22 cellular contexts compared by ENCODE assay signal in the genomic region with DNA sequence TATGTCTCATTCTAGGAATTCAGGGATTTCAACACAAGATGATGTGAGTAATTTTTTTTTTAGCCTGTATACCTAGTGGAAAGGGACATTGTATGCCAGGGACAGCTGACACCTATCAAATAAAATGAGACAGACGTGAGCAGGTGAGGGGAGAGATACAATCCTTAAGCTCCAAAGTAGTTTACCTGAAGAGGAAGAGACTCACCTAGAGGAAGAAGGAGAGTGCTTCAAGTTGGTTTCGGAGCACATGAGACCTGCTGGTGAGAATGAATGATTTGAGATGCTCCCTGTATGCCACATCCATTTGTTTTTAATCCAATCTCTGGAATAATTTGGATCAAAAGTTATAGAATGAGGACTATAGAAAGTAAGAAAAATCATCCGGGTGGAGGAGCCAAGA.
DNase-seq lines count a peak whose midpoint lies in the region; ATAC-seq and TF ChIP-seq lines count a peak whose summit lies in the region.
"Had no signal": no experiment of that assay in that cellular context is flagged by ENCODE, and none has a peak within 500 bp of the region (broad histone marks: within the 10 kb centered on the region; RNA-seq: fewer than 3 reads in every experiment).

No MANE protein-coding gene starts in this region.

- CTCF ChIA-PET in SK-N-SH (lab: Yijun Ruan, JAX) = no interaction called here

- no peak for TF ChIP-seq EP300 in SK-N-SH (IDR thresholded peaks at IDR 0.05; ENCODE audit: borderline replicate concordance in 1 of 2, low read depth in 1 of 2, low read length in 1 of 2)

- H3K9me2 ChIP-seq in SK-N-SH = no peaks in the 10 kb centered on the region

- H3K4me1 Mint-ChIP-seq in nephron progenitor cell = no peaks in the 10 kb centered on the region
- H3K4me1 Mint-ChIP-seq: CD14-positive monocyte, naive B cell had no signal

- H3K9me3 Mint-ChIP-seq in nephron progenitor cell = peaks cover 8% of the 10 kb centered on the region

- H3K4me3 ChIP-seq in HUES48 (ENCODE audit: low read depth, low read length) (peak overlapping the region; percentile 81), ectodermal cell (ENCODE audit: insufficient read depth, low read depth, low read length) (peak overlapping the region; percentile 44), upper lobe of right lung (no peak overlapping the region), SK-N-SH (ENCODE audit: low read depth in 2 of 2, low read length in 1 of 2) (no peak overlapping the region)
- H3K4me3 ChIP-seq: body of pancreas, gastrocnemius medialis, lung had no signal

- POLR2A ChIA-PET in SK-N-SH (lab: Yijun Ruan, JAX) = no interaction called here

- DNase-seq in nephron progenitor cell (no peak), upper lobe of right lung (no peak), LoVo (ENCODE audit: low spot score) (no peak), SK-N-SH (no peak)
- DNase-seq: activated CD8-positive, alpha-beta T cell treated with anti-CD3 and anti-CD28 coated beads for 36 hours; activated T-cell treated with anti-CD3 and anti-CD28 coated beads, Interleukin-2, amount 50 U/mL, for 48 hours; body of pancreas; DMS 273 treated with DMSO at 0.1 percent for 48 hours; gastrocnemius medialis; naive B cell; NCI-H1930; small intestine; stimulated activated CD8-positive, alpha-beta memory T cell treated with anti-CD3 and anti-CD28 coated beads, Interleukin-4, amount 100 ng/mL, for 48 hours; T-helper 1 cell had no signal

- H4K20me1 ChIP-seq in SK-N-SH (ENCODE audit: insufficient read depth) = no peaks in the 10 kb centered on the region

- 75 to 76% methylated on average over 3 of the region's 3 CpGs for WGBS in ectodermal cell, 2 experiments
- 12% methylated on average over 3 of the region's 3 CpGs for whole genome bisulfite sequencing in SK-N-SH (ENCODE audit: low lambda C conversion rate)

- no peaks in the 10 kb centered on the region for H3K79me2 ChIP-seq in SK-N-SH (ENCODE audit: insufficient read depth)

- H3K9me3 ChIP-seq in HUES48 (ENCODE audit: control insufficient read depth, insufficient read depth, low read length) (no peaks in the 10 kb centered on the region), ectodermal cell (ENCODE audit: control insufficient read depth, low read length) (no peaks in the 10 kb centered on the region), upper lobe of right lung (no peaks in the 10 kb centered on the region), SK-N-SH (no peaks in the 10 kb centered on the region)
- H3K9me3 ChIP-seq: body of pancreas, gastrocnemius medialis had no signal

- H3K27ac ChIP-seq in C4-2B (peak overlapping the region; percentile 74), HUES48 (ENCODE audit: low read depth, low read length) (no peak overlapping the region), ectodermal cell (ENCODE audit: insufficient read depth, low read depth, low read length, poor library complexity, severe bottlenecking) (no peak overlapping the region), upper lobe of right lung (no peak overlapping the region), SK-N-SH (ENCODE audit: low read depth in 2 of 2, low read length in 1 of 2) (no peak overlapping the region)
- H3K27ac ChIP-seq: body of pancreas, gastrocnemius medialis had no signal

- H3K4me3 Mint-ChIP-seq in nephron progenitor cell = peak overlapping the region; percentile 74
- H3K4me3 Mint-ChIP-seq: activated CD8-positive, alpha-beta T cell treated with anti-CD3 and anti-CD28 coated beads for 36 hours; CD14-positive monocyte; dendritic cell treated with granulocyte-macrophage colony-stimulating factor and Interleukin-4, amounts not matched to agents 40 ng/mL and 50 ng/mL, for 4 days had no signal

- H3K36me3 Mint-ChIP-seq in nephron progenitor cell (ENCODE audit: low read depth) = no peaks in the 10 kb centered on the region
- H3K36me3 Mint-ChIP-seq: activated naive CD4-positive, alpha-beta T cell treated with anti-CD3 and anti-CD28 coated beads, Interleukin-2, amount 50 U/mL, for 72 hours; CD14-positive monocyte had no signal

- TF ChIP-seq CTCF in C4-2B (conservative IDR thresholded peaks at IDR 0.05) (peak; percentile 13; the same call in 1 of the 2 replicates), nephron progenitor cell (IDR thresholded peaks at IDR 0.05) (no peak), upper lobe of right lung (IDR thresholded peaks at IDR 0.05) (no peak), SK-N-SH (IDR thresholded peaks at IDR 0.05) (no peak)

- no peak overlapping the region for H2AFZ ChIP-seq in SK-N-SH (ENCODE audit: low read depth)

- H3K36me3 ChIP-seq in HUES48 (ENCODE audit: control insufficient read depth, insufficient read depth, low read length) = no peaks in the 10 kb centered on the region
- no peaks in the 10 kb centered on the region for H3K36me3 ChIP-seq in ectodermal cell (ENCODE audit: control insufficient read depth, insufficient read depth, low read length)
- no peaks in the 10 kb centered on the region for H3K36me3 ChIP-seq in upper lobe of right lung
- H3K36me3 ChIP-seq in SK-N-SH (replicated peaks in 1 of 2; ENCODE audit: control insufficient read depth in 1 of 2, insufficient read depth in 2 of 2, low read length in 1 of 2) = no peaks in the 10 kb centered on the region
- H3K36me3 ChIP-seq: gastrocnemius medialis had no signal

- intact Hi-C loops in upper lobe of right lung (cut with DNase I) = no loop called here

- no peak overlapping the region for H3K4me2 ChIP-seq in SK-N-SH

- H3K27me3 Mint-ChIP-seq in nephron progenitor cell (ENCODE audit: low read depth, poor library complexity) = no peaks in the 10 kb centered on the region
- H3K27me3 Mint-ChIP-seq: activated CD8-positive, alpha-beta T cell treated with anti-CD3 and anti-CD28 coated beads for 36 hours; dendritic cell treated with granulocyte-macrophage colony-stimulating factor and Interleukin-4, amounts not matched to agents 40 ng/mL and 50 ng/mL, for 4 days; naive B cell had no signal

- no peaks in the 10 kb centered on the region for H3K27me3 ChIP-seq in HUES48 (ENCODE audit: control insufficient read depth, insufficient read depth, low read length)
- H3K27me3 ChIP-seq in ectodermal cell (ENCODE audit: control insufficient read depth, insufficient read depth, low read length, poor library complexity, severe bottlenecking) = no peaks in the 10 kb centered on the region
- H3K27me3 ChIP-seq in upper lobe of right lung = no peaks in the 10 kb centered on the region
- H3K27me3 ChIP-seq in SK-N-SH (ENCODE audit: insufficient read depth) = no peaks in the 10 kb centered on the region
- H3K27me3 ChIP-seq: body of pancreas, gastrocnemius medialis had no signal

- no peak for TF ChIP-seq RAD21 in SK-N-SH (IDR thresholded peaks at IDR 0.05; ENCODE audit: low read length)

- no peaks in the 10 kb centered on the region for H3F3A ChIP-seq in SK-N-SH (replicated peaks; ENCODE audit: insufficient read depth)

- H3K4me1 ChIP-seq in HUES48 (ENCODE audit: control insufficient read depth, insufficient read depth, low read length) = peaks cover 2% of the 10 kb centered on the region; the same call in 1 of the 2 replicates
- no peaks in the 10 kb centered on the region for H3K4me1 ChIP-seq in ectodermal cell (ENCODE audit: control insufficient read depth, insufficient read depth, low read length)
- no peaks in the 10 kb centered on the region for H3K4me1 ChIP-seq in upper lobe of right lung
- H3K4me1 ChIP-seq in SK-N-SH (ENCODE audit: control insufficient read depth in 1 of 2, insufficient read depth in 2 of 2, low read depth in 1 of 2, low read length in 1 of 2) = no peaks in the 10 kb centered on the region
- H3K4me1 ChIP-seq: body of pancreas, gastrocnemius medialis had no signal

- no peak for ATAC-seq in upper lobe of right lung
- ATAC-seq in GM21528 (IDR thresholded peaks at IDR 0.05; ENCODE audit: low FRiP score, unreplicated experiment) = no peak
- ATAC-seq: activated CD8-positive, alpha-beta T cell treated with anti-CD3 and anti-CD28 coated beads for 36 hours; activated naive CD4-positive, alpha-beta T cell treated with anti-CD3 and anti-CD28 coated beads, Interleukin-2, amount 50 U/mL, for 72 hours; body of pancreas; gastrocnemius medialis had no signal

- H3K9ac ChIP-seq in HUES48 (ENCODE audit: low read depth, low read length) = peak overlapping the region; percentile 74
- no peak overlapping the region for H3K9ac ChIP-seq in SK-N-SH

- H3K27ac Mint-ChIP-seq in nephron progenitor cell = no peak overlapping the region
- H3K27ac Mint-ChIP-seq: activated CD8-positive, alpha-beta T cell treated with anti-CD3 and anti-CD28 coated beads for 36 hours; CD14-positive monocyte; dendritic cell treated with granulocyte-macrophage colony-stimulating factor and Interleukin-4, amounts not matched to agents 40 ng/mL and 50 ng/mL, for 4 days had no signal

TF ChIP-seq in SK-N-SH, 30 proteins besides CTCF, POLR2A, EP300 and RAD21:
- TF ChIP-seq, protein P1, sequence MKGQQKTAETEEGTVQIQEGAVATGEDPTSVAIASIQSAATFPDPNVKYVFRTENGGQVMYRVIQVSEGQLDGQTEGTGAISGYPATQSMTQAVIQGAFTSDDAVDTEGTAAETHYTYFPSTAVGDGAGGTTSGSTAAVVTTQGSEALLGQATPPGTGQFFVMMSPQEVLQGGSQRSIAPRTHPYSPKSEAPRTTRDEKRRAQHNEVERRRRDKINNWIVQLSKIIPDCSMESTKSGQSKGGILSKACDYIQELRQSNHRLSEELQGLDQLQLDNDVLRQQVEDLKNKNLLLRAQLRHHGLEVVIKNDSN (IDR thresholded peaks at IDR 0.05; ENCODE audit: borderline replicate concordance, low read depth) = no peak
- TF ChIP-seq NRF1 (IDR thresholded peaks at IDR 0.05; ENCODE audit: low read depth, low read length) (no peak), TAF1 (IDR thresholded peaks at IDR 0.05; ENCODE audit: borderline replicate concordance, low read depth, low read length) (no peak), SMC3 (IDR thresholded peaks at IDR 0.05; ENCODE audit: low read depth, low read length) (no peak), RXRA (IDR thresholded peaks at IDR 0.05; ENCODE audit: borderline replicate concordance, low read depth) (no peak), RFX5 (IDR thresholded peaks at IDR 0.05; ENCODE audit: low read length) (no peak), EZH2phosphoT487 (IDR thresholded peaks at IDR 0.05; ENCODE audit: borderline replicate concordance, low read depth) (no peak), NFIC (IDR thresholded peaks at IDR 0.05; ENCODE audit: borderline replicate concordance) (no peak), GATA2 (CRISPR knock-in tag; IDR thresholded peaks at IDR 0.05) (no peak), POLR2AphosphoS5 (IDR thresholded peaks at IDR 0.05; ENCODE audit: low read depth, low read length) (no peak), CHD2 (IDR thresholded peaks at IDR 0.05; ENCODE audit: low read length, partially characterized antibody) (no peak)

Comparison
In these comparisons a context has a peak if more than half of its experiments do, and no peak if none do; other contexts are left out.
1. H3K4me3 ChIP-seq: peak in HUES48 (single experiment) and ectodermal cell (single experiment); none in upper lobe of right lung (single experiment) and SK-N-SH (0 of 2).